In genomic region chr4:100823066-100823992, GRCh38 we compare ENCODE assay signal across 8 cellular contexts.
DNase-seq lines count a peak whose midpoint lies in the region; ATAC-seq lines count a peak whose summit lies in the region.

No MANE protein-coding gene starts in this region.

- ATAC-seq in GM18508 (IDR thresholded peaks at IDR 0.05; ENCODE audit: insufficient read depth, unreplicated experiment) (peak; percentile 77), GM21526 (IDR thresholded peaks at IDR 0.05; ENCODE audit: low FRiP score, unreplicated experiment) (peak; percentile 85), HG03565 (IDR thresholded peaks at IDR 0.05; ENCODE audit: unreplicated experiment) (peak; percentile 66)

- DNase-seq in foreskin melanocyte (peak; percentile 70), retina (no peak), cerebellar nuclear complex (lab: John Stamatoyannopoulos, UW) (no peak), cardiac septum (ENCODE audit: low spot score) (no peak), anterior cingulate cortex (lab: John Stamatoyannopoulos, UW) (no peak)

- intact Hi-C loops in cardiac septum (cut with DNase I) = no loop called here
